In genomic region chr17:78184868-78185267, GRCh38 we compare ENCODE assay signal across 13 cellular contexts. TPM values are rescaled to one million over a fixed set of nuclear protein-coding genes. Genes with fewer than 3 reads are reported as not detected.
DNase-seq lines count a peak whose midpoint lies in the region; ATAC-seq, FAIRE-seq and TF ChIP-seq lines count a peak whose summit lies in the region.
"Had no signal": no experiment of that assay in that cellular context is flagged by ENCODE, and none has a peak within 500 bp of the region (broad histone marks: within the 10 kb centered on the region; RNA-seq: fewer than 3 reads in every experiment).

No MANE protein-coding gene starts in this region.

- no peaks in the 10 kb centered on the region for H3F3A ChIP-seq in Loucy (ENCODE audit: low read depth)

- H3K36me3 Mint-ChIP-seq in Caco-2 (ENCODE audit: insufficient read depth, unreplicated experiment): peaks cover 80% of the 10 kb centered on the region

- H3K4me3 Mint-ChIP-seq in Caco-2 (ENCODE audit: unreplicated experiment): peak overlapping the region; percentile 72

- H3K9me3 Mint-ChIP-seq in Caco-2 (ENCODE audit: unreplicated experiment): no peaks in the 10 kb centered on the region

- H4K20me1 ChIP-seq in Loucy (ENCODE audit: insufficient read depth, low read length, poor library complexity, severe bottlenecking): peaks cover 6% of the 10 kb centered on the region

- peaks cover 15% of the 10 kb centered on the region for H3K4me1 ChIP-seq in Caco-2
- H3K4me1 ChIP-seq in Loucy (ENCODE audit: insufficient read depth, low read length, poor library complexity, severe bottlenecking): peaks cover 29% of the 10 kb centered on the region
- peaks cover 32 to 37% (median 32%) of the 10 kb centered on the region in 3 donors for H3K4me1 ChIP-seq in pancreas

- FAIRE-seq in pancreas (lab: Jason Lieb, UNC): no peak
- FAIRE-seq: bronchial epithelial cell had no signal

- peaks cover 22% of the 10 kb centered on the region for H3K4me1 Mint-ChIP-seq in Caco-2 (ENCODE audit: low read depth, unreplicated experiment)

- TF ChIP-seq CTCF in Caco-2 (IDR thresholded peaks at IDR 0.05; ENCODE audit: insufficient read depth in 1 of 2, low read depth in 1 of 2, low read length in 1 of 2, severe bottlenecking in 1 of 2, unreplicated experiment in 1 of 2) (no peak), Loucy (conservative IDR thresholded peaks at IDR 0.05; ENCODE audit: low read length) (no peak), coronary artery (IDR thresholded peaks at IDR 0.05) (no peak), pancreas (IDR thresholded peaks at IDR 0.05) (no peak)

- H3K27ac ChIP-seq in coronary artery: no peak overlapping the region
- peak overlapping the region; percentile 27 to 81 (median 68) for H3K27ac ChIP-seq in pancreas

- no peak overlapping the region for H3K4me3 ChIP-seq in Caco-2 (ENCODE audit: low read depth, low read length)
- H3K4me3 ChIP-seq in Loucy (ENCODE audit: low read length, poor library complexity, severe bottlenecking): peak overlapping the region; percentile 77
- H3K4me3 ChIP-seq in coronary artery: no peak overlapping the region
- peak overlapping the region in 1 of 4 donors; percentile 7 for H3K4me3 ChIP-seq in pancreas

- H3K9me3 ChIP-seq in Caco-2 (no peaks in the 10 kb centered on the region), Loucy (ENCODE audit: insufficient read depth, low read depth, low read length) (no peaks in the 10 kb centered on the region), pancreas (no peaks in the 10 kb centered on the region)

- no peak overlapping the region for H2AFZ ChIP-seq in Loucy (ENCODE audit: low read length)

- peak overlapping the region; percentile 75 for H3K4me2 ChIP-seq in Loucy (ENCODE audit: low read depth, low read length, poor library complexity, severe bottlenecking)

- H3K36me3 ChIP-seq in Caco-2 (ENCODE audit: control insufficient read depth, insufficient read depth, low read length): no peaks in the 10 kb centered on the region; the same call in 1 of the 2 replicates
- H3K36me3 ChIP-seq in Loucy (ENCODE audit: insufficient read depth, low read length): peaks cover 11% of the 10 kb centered on the region; the same call in 1 of the 2 replicates
- no peaks in the 10 kb centered on the region for H3K36me3 ChIP-seq in pancreas

- no peaks in the 10 kb centered on the region for H3K27me3 Mint-ChIP-seq in Caco-2 (ENCODE audit: insufficient read depth, unreplicated experiment)

- CTCF ChIA-PET in Caco-2 (lab: Charles Lee): interaction anchor here (2.8 kb wide), 1 partner anchor 14 kb away, joined by 17 read pairs; no protein-coding TSS in a partner anchor

- ATAC-seq in pancreas: peak in 3 of 4 donors; percentile 0 to 3 (median 2)
- ATAC-seq: left colon had no signal

- peak overlapping the region; percentile 5 for H3K9ac ChIP-seq in Loucy (ENCODE audit: low read depth, low read length, poor library complexity, severe bottlenecking)

- intact Hi-C loops in Caco-2 (cut with micrococcal nuclease; ENCODE audit: unreplicated experiment) (loop anchor here (5.0 kb wide), 2 partner anchors 58 to 237 kb away; partner anchors contain the start of gene TMC6), pancreas (cut with DNase I) (no loop called here)

- no peak for DNase-seq in Caco-2
- DNase-seq in coronary artery (ENCODE audit: low spot score): peak; percentile 66
- peak in 1 of 6 donors; percentile 44 for DNase-seq in pancreas
- no peak for DNase-seq in NCI-H187 treated with DMSO at 0.1 percent for 48 hours (lab: John Stamatoyannopoulos, UW)
- no peak for DNase-seq in NCI-H1436 treated with DMSO at 0.1 percent for 48 hours (lab: John Stamatoyannopoulos, UW)
- no peak for DNase-seq in superior temporal gyrus (ENCODE audit: extremely low spot score)
- DNase-seq in NCI-H2227 treated with DMSO at 0.1 percent for 48 hours (lab: John Stamatoyannopoulos, UW): no peak
- DNase-seq: left colon, NCI-H226, retina, SHP77 treated with DMSO at 0.1 percent for 48 hours had no signal

- H3K9me2 ChIP-seq in Loucy (replicated peaks; ENCODE audit: low read depth, low read length): no peaks in the 10 kb centered on the region

- peaks cover 59% of the 10 kb centered on the region for H3K79me2 ChIP-seq in Loucy (ENCODE audit: insufficient read depth, low read length)

- no TSS peak for BruUV-seq in Caco-2 (replicated peaks; lab: Mats Ljungman, UMichigan)

- H3K27ac Mint-ChIP-seq in Caco-2 (ENCODE audit: unreplicated experiment): peak overlapping the region; percentile 70

- 22 to 23% methylated on average over 9 of the region's 9 CpGs for WGBS in pancreas, 2 donors

- no peaks in the 10 kb centered on the region for H3K27me3 ChIP-seq in Caco-2 (replicated peaks; ENCODE audit: control insufficient read depth, insufficient read depth, low read length)
- no peaks in the 10 kb centered on the region for H3K27me3 ChIP-seq in Loucy (ENCODE audit: insufficient read depth, low read length, poor library complexity, severe bottlenecking)
- no peaks in the 10 kb centered on the region for H3K27me3 ChIP-seq in pancreas

- POLR2A ChIA-PET in Caco-2 (lab: Charles Lee): interaction anchor here (3.1 kb wide), 1 partner anchor 16 kb away, joined by 12 read pairs; the partner anchor contains the start of gene SYNGR2

RNA-seq across cellular contexts. Expression of gene TK1, which starts 2.0 kb away (rescaled TPM):
- total RNA-seq in Caco-2 (2022) (171 and 190 TPM in 2 replicates), pancreas (1 to 10 TPM; 1.3 to 4.2 (median 3.2) TPM)
- polyA plus RNA-seq in pancreas: 1 to 10 TPM; 1.2 to 2.2 TPM

RNA-seq across cellular contexts. Expression of gene AFMID, which starts 2.3 kb away (rescaled TPM):
- 68.5 and 83.0 TPM in 2 replicates for total RNA-seq in Caco-2 (2022)
- total RNA-seq in pancreas: 10 to 100 TPM; 30.7 to 40.9 (median 33.9) TPM
- 10 to 100 TPM; 32.1 to 53.7 TPM for polyA plus RNA-seq in pancreas

RNA-seq across cellular contexts. Expression of gene SYNGR2, which starts 16.5 kb away (rescaled TPM):
- total RNA-seq in Caco-2 (2022) (169 and 193 TPM in 2 replicates), pancreas (10 to 100 TPM; 52.3 to 93.8 (median 83.8) TPM)
- polyA plus RNA-seq in pancreas: 10 to 100 TPM; 89.1 to 94.2 TPM

RNA-seq across cellular contexts. Expression of gene BIRC5, which starts 29.2 kb away (rescaled TPM):
- total RNA-seq in Caco-2 (2022) (82.0 and 88.8 TPM in 2 replicates), pancreas (1 to 10 TPM in 2 of 6 donors, under 1 TPM in 3, not detected in 1; 0.12 to 1.7 (median 0.82) TPM)
- under 1 TPM; 0.53 to 0.77 TPM for polyA plus RNA-seq in pancreas

RNA-seq across cellular contexts. Expression of gene C17orf99, which starts 38.7 kb away (rescaled TPM):
- total RNA-seq in Caco-2 (2022): not detected in 2 replicates
- not detected for total RNA-seq in pancreas
- not detected for polyA plus RNA-seq in pancreas
- total RNA-seq: bronchial epithelial cell, left colon had no signal

Comparison
In these comparisons a context has a peak if more than half of its experiments do, and no peak if none do; other contexts are left out.
1. H3K27ac ChIP-seq: peak in pancreas (4 of 4); none in coronary artery (0 of 2).
2. RNA of gene TK1, which starts 2.0 kb away (total RNA-seq): 171 to 190 TPM in Caco-2; 1.3 to 4.2 TPM in pancreas; every median in the first group is over 10 times any median in the second.